Comparison of ENCODE assay signal across 17 cellular contexts in the genomic region with DNA sequence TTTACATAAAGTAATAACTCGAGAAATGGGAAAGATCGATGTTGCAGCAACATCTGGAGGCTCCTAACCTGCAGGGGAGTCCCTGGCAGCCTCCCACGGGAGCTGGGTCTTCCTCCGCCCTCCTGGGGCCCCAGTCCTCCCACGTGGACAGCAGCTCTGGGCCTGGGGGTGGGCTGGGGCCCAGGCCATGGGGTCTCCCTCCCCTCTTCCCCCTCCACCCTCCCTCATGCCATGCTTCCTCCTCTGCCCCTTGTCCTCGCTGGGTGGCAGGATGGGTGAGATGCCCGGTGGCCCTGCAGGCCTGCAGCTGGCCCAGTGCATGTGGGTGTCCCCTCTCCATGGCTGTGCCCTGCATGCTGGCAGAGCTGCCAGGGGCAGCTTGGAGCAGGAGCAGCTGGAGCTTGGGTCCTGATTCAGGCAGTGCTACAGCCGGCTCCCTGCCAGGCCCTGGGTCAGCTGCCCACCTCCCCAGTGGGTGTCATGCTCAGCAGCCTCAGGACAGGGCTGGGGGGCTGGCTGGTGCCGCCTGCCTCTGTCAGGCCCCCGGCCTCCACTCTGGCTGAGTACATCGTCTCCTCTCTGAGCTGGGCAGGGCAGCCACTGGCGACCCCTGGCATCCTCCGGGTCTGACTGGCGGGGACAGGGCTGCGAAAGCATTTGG. TPM values are rescaled to one million over a fixed set of nuclear protein-coding genes. Genes with fewer than 3 reads are reported as not detected.
DNase-seq lines count a peak whose midpoint lies in the region; ATAC-seq, FAIRE-seq and TF ChIP-seq lines count a peak whose summit lies in the region.
"Had no signal": no experiment of that assay in that cellular context is flagged by ENCODE, and none has a peak within 500 bp of the region (broad histone marks: within the 10 kb centered on the region; RNA-seq: fewer than 3 reads in every experiment).

No MANE protein-coding gene starts in this region.

- no peak overlapping the region for H3K18ac ChIP-seq in H9 (ENCODE audit: insufficient read length, low read depth, low read length)

- no peaks in the 10 kb centered on the region for H3K36me3 ChIP-seq in smooth muscle cell (ENCODE audit: low read depth)
- H3K36me3 ChIP-seq: uterus had no signal

- H3K4ac ChIP-seq in H9 (ENCODE audit: low read depth, low read length): no peak overlapping the region

- H3K27ac ChIP-seq in A549 (no peak overlapping the region), H9 (ENCODE audit: insufficient read length, low read depth, low read length) (no peak overlapping the region), smooth muscle cell (ENCODE audit: low read depth) (no peak overlapping the region)
- H3K27ac ChIP-seq: KMS-11, uterus had no signal

- H2AFZ ChIP-seq in H9 (ENCODE audit: low read length) (no peak overlapping the region), smooth muscle cell (ENCODE audit: low read depth) (no peak overlapping the region)

- no peak overlapping the region for H4K8ac ChIP-seq in H9 (replicated peaks; ENCODE audit: insufficient read length, low read depth, low read length)

- H3K27me3 ChIP-seq in H9 (ENCODE audit: insufficient read depth, low read length) (no peaks in the 10 kb centered on the region; the same call in 1 of the 2 replicates), smooth muscle cell (ENCODE audit: low read depth) (peaks cover 4% of the 10 kb centered on the region)
- H3K27me3 ChIP-seq: uterus had no signal

- H3K56ac ChIP-seq in H9 (ENCODE audit: insufficient read length, low read depth, low read length): no peak overlapping the region

- H2AK5ac ChIP-seq in H9 (ENCODE audit: insufficient read length, low read length): no peak overlapping the region

- no peak overlapping the region for H3K4me3 Mint-ChIP-seq in H9

- TF ChIP-seq POLR2A in A549 (IDR thresholded peaks at IDR 0.05; ENCODE audit: low read length): no peak

- peaks cover 7% of the 10 kb centered on the region for H3K27me3 Mint-ChIP-seq in H9 (ENCODE audit: low read depth)

- H3K23ac ChIP-seq in H9 (ENCODE audit: insufficient read length, low read depth, low read length): no peak overlapping the region

- H4K20me1 ChIP-seq in H9 (ENCODE audit: control insufficient read depth, insufficient read depth, insufficient read length): peaks cover 2% of the 10 kb centered on the region
- no peaks in the 10 kb centered on the region for H4K20me1 ChIP-seq in smooth muscle cell (ENCODE audit: low read depth)

- H3K4me3 ChIP-seq in A549 (no peak overlapping the region), smooth muscle cell (no peak overlapping the region)
- H3K4me3 ChIP-seq: uterus had no signal

- no peak overlapping the region for H2BK120ac ChIP-seq in H9 (ENCODE audit: low read depth, low read length, poor library complexity, severe bottlenecking)

- TF ChIP-seq RAD21 in A549 (conservative IDR thresholded peaks at IDR 0.05 in 1 of 2, IDR thresholded peaks at IDR 0.05 in 1 of 2): no peak

- no peaks in the 10 kb centered on the region for H3K79me1 ChIP-seq in H9 (ENCODE audit: insufficient read depth, low read depth, low read length, poor library complexity, severe bottlenecking)

- WGBS in A549 (ENCODE audit: missing lambda C conversion rate): 19% methylated on average over 6 of the region's 15 CpGs
- no CpG with 5 or more reads among the region's 15 CpGs for WGBS in H9 (ENCODE audit: extremely low coverage, insufficient read length, low lambda C conversion rate)
- WGBS in smooth muscle cell (ENCODE audit: low lambda C conversion rate): 76% methylated on average over 15 of the region's 15 CpGs

- H3K9me3 ChIP-seq in A549: peaks cover 6% of the 10 kb centered on the region; the same call in 2 of the 3 replicates
- H3K9me3 ChIP-seq in H9 (ENCODE audit: control insufficient read depth, low read depth, low read length): no peaks in the 10 kb centered on the region
- no peaks in the 10 kb centered on the region for H3K9me3 ChIP-seq in smooth muscle cell (replicated peaks; ENCODE audit: low read depth)
- H3K9me3 ChIP-seq: SK-N-SH, uterus had no signal

- CTCF ChIA-PET in A549 (lab: Yijun Ruan, JAX): interaction anchor here (0.6 to 3.5 kb wide), 46 partner anchors 8 to 479 kb away, joined by 3 to 32 read pairs (median 5); no protein-coding TSS in a partner anchor

- H2BK20ac ChIP-seq in H9 (ENCODE audit: low read depth, low read length, poor library complexity, severe bottlenecking): no peak overlapping the region

- no peak overlapping the region for H3K14ac ChIP-seq in H9 (ENCODE audit: insufficient read depth, low read length)

- peaks cover 3 to 6% of the 10 kb centered on the region in 2 experiments; a peak in 2 of 4 replicates for H3K4me1 Mint-ChIP-seq in H9

- H2BK12ac ChIP-seq in H9 (ENCODE audit: insufficient read length, low read depth, low read length): no peak overlapping the region

- no peaks in the 10 kb centered on the region for H3F3A ChIP-seq in smooth muscle cell (ENCODE audit: low read depth)

- TF ChIP-seq CTCF in A549 (IDR thresholded peaks at IDR 0.05) (no peak), H9 (conservative IDR thresholded peaks at IDR 0.05) (no peak), smooth muscle cell (IDR thresholded peaks at IDR 0.05; ENCODE audit: borderline replicate concordance, insufficient read depth, poor library complexity, severe bottlenecking) (no peak)

- no peak overlapping the region for H3K27ac Mint-ChIP-seq in H9
- H3K27ac Mint-ChIP-seq: activated T-helper 2 cell treated with anti-CD3 and anti-CD28 coated beads, Interferon-gamma antibody, Interleukin-2, Interleukin-4, amounts not matched to agents 10 μg/mL and 5 μg/mL and 100 μg/mL, durations not matched to agents 14 hours and 24 hours and 36 hours had no signal

- ATAC-seq in A549 (peak; percentile 1 to 17; a peak in 3 of 6 replicates), HG02759 (IDR thresholded peaks at IDR 0.05; ENCODE audit: unreplicated experiment) (no peak)

- H3T11ph ChIP-seq in H9 (ENCODE audit: low read length): no peak overlapping the region

- no peak overlapping the region for H2BK5ac ChIP-seq in H9 (ENCODE audit: insufficient read length, low read length)

- H3K4me1 ChIP-seq in A549 (0 out of 3 replicates have a peak, but pooled peaks cover 3% of the 10 kb centered on the region), H9 (ENCODE audit: insufficient read depth, low read length) (no peaks in the 10 kb centered on the region), smooth muscle cell (ENCODE audit: low read depth) (no peaks in the 10 kb centered on the region)
- H3K4me1 ChIP-seq: uterus had no signal

- H3K36me3 Mint-ChIP-seq in H9 (ENCODE audit: insufficient read depth in 1 of 3, low read depth in 3 of 3): peaks cover 0 to 5% (median 3%) of the 10 kb centered on the region in 3 experiments; a peak in 1 of 7 replicates

- H3K4me2 ChIP-seq in A549 (peak overlapping the region; percentile 70), H9 (ENCODE audit: insufficient read depth, insufficient read length, low read length) (peak overlapping the region; percentile 23), smooth muscle cell (no peak overlapping the region)
- H3K4me2 ChIP-seq: KMS-11, SK-N-SH had no signal

- POLR2A ChIA-PET in A549 (lab: Yijun Ruan, JAX): no interaction called here

- H3K79me2 ChIP-seq in H9 (ENCODE audit: insufficient read depth, low read length) (no peaks in the 10 kb centered on the region), smooth muscle cell (ENCODE audit: low read depth) (no peaks in the 10 kb centered on the region)

- FAIRE-seq in A549 (lab: Jason Lieb, UNC) (no peak), GM19239 (lab: Jason Lieb, UNC) (no peak)
- FAIRE-seq: keratinocyte had no signal

- DNase-seq in A549 (ENCODE audit: low read depth in 1 of 2, low spot score in 1 of 2) (no peak), H9 (peak; percentile 24), globus pallidus (ENCODE audit: low spot score) (peak; percentile 4), mesenteric fat pad (ENCODE audit: low spot score) (peak; percentile 87), GM19239 (ENCODE audit: insufficient read length, low spot score) (no peak), smooth muscle cell (lab: John Stamatoyannopoulos, UW; ENCODE audit: unreplicated experiment) (no peak), NK-92 (lab: John Stamatoyannopoulos, UW; ENCODE audit: unreplicated experiment) (no peak)
- DNase-seq: activated CD4-positive, alpha-beta T cell treated with anti-CD3 and anti-CD28 coated beads for 1 hour; amniotic stem cell; NCI-H1048; uterus had no signal

- H4K91ac ChIP-seq in H9 (ENCODE audit: insufficient read length, low read depth, low read length): no peak overlapping the region

- H4K5ac ChIP-seq in H9 (ENCODE audit: insufficient read length, low read depth, low read length): no peak overlapping the region

- no peak overlapping the region for H2BK15ac ChIP-seq in H9 (ENCODE audit: low read depth, low read length)

- no peaks in the 10 kb centered on the region for H3K23me2 ChIP-seq in H9 (ENCODE audit: insufficient read length, low read depth, low read length, poor library complexity, severe bottlenecking)

- H3K9ac ChIP-seq in H9 (ENCODE audit: extremely low read depth, insufficient read length, low read length) (no peak overlapping the region), smooth muscle cell (ENCODE audit: low read depth) (no peak overlapping the region)
- H3K9ac ChIP-seq: KMS-11, SK-N-SH had no signal

- TF ChIP-seq EP300 in A549 (IDR thresholded peaks at IDR 0.05): no peak

- peaks cover under 1 to 5% of the 10 kb centered on the region in 2 experiments; a peak in 3 of 5 replicates for H3K9me3 Mint-ChIP-seq in H9
- H3K9me3 Mint-ChIP-seq: activated T-helper 2 cell treated with anti-CD3 and anti-CD28 coated beads, Interferon-gamma antibody, Interleukin-2, Interleukin-4, amounts not matched to agents 10 μg/mL and 5 μg/mL and 100 μg/mL, durations not matched to agents 14 hours and 24 hours and 36 hours had no signal

TF ChIP-seq in A549, 52 proteins besides CTCF, POLR2A, EP300 and RAD21 (continues in another document):
- TF ChIP-seq SREBF2 (IDR thresholded peaks at IDR 0.05) (no peak), TP53 (CRISPR knock-in tag; IDR thresholded peaks at IDR 0.05) (no peak), ZSCAN20 (CRISPR knock-in tag; IDR thresholded peaks at IDR 0.05) (no peak)

RNA-seq across cellular contexts. Expression of a gene that starts 48.9 kb away (rescaled TPM):
- polyA plus RNA-seq in A549 (2011; rRNA removed) (not detected in 2 replicates), A549 (2017; fragmentation: RNase III; extraction: RNeasy Plus Mini Kit Qiagen cat#74134 plus additional on column Dnase treatment) (not detected in 3 replicates), smooth muscle cell (not detected in 2 replicates)
- not detected in 2 replicates for polyA plus RNA-seq in A549 (2012; cell fraction: cytosol; rRNA removed)
- polyA plus RNA-seq in A549 (2012; cell fraction: nucleus; rRNA removed): not detected in 2 replicates
- polyA minus RNA-seq in A549 (2011; rRNA and poly(A)+ RNA removed): not detected in 2 replicates
- total RNA-seq in H9 (2021) (0.22 and 0.35 TPM in 2 replicates), mesenteric fat pad (not detected), smooth muscle cell (not detected in 2 replicates)
- total RNA-seq: activated T-helper 2 cell treated with anti-CD3 and anti-CD28 coated beads, Interferon-gamma antibody, Interleukin-2, Interleukin-4, amounts not matched to agents 10 μg/mL and 5 μg/mL and 100 μg/mL, durations not matched to agents 14 hours and 24 hours and 36 hours; mononuclear cell; uterus had no signal
- polyA plus RNA-seq: keratinocyte, SK-N-SH had no signal

Comparison
In these comparisons a context has a peak if more than half of its experiments do, and no peak if none do; other contexts are left out.
1. DNase-seq: peak in H9 (single experiment), globus pallidus (single experiment) and mesenteric fat pad (single experiment); none in A549 (0 of 2), GM19239 (single experiment), smooth muscle cell (single experiment) and NK-92 (single experiment).